In the genomic region with DNA sequence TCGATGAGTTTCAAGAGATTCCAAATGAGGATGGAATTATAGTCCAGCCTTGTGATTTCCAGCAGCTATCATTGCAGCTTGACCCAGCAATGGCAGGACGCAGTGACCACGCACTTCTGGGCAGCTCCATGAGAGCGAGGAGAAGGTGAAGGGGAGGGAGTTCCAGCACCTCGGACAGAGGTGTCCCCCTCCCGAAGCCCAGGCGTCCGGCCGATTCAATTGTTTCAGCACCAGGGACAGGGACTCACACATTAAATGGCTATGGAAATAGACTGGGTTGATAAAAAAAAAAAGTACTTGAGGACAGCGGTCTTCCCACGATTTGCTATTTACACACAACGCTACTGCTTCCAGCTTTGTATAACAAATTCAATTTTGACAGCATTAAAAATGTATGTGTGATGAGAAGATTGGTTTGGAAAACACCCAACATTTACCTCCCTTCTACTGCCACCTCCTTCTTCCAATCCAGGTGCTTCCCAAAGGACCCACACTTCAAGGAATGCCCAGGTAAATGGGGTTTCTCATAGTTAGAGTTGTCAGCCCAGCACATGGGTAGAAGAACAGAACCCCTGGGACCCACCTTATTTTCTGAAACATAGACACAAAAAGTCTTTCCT, we compare ENCODE assay signal across 9 cellular contexts.
DNase-seq lines count a peak whose midpoint lies in the region; ATAC-seq, FAIRE-seq and TF ChIP-seq lines count a peak whose summit lies in the region.
"Had no signal": no experiment of that assay in that cellular context is flagged by ENCODE, and none has a peak within 500 bp of the region (broad histone marks: within the 10 kb centered on the region; RNA-seq: fewer than 3 reads in every experiment).

No MANE protein-coding gene starts in this region.

- no peak for TF ChIP-seq RAD21 in GM12878 (IDR thresholded peaks at IDR 0.05; ENCODE audit: insufficient read depth, low read depth, low read length)

- in situ Hi-C loops in GM12878 (cut with MboI), result no loop called here

- POLR2A ChIA-PET in GM12878 (lab: Charles Lee), result no interaction called here

- H3K79me2 ChIP-seq in GM12878 (ENCODE audit: control insufficient read depth, insufficient read depth, low read length), result no peaks in the 10 kb centered on the region

- H3K27ac ChIP-seq in GM12878 (ENCODE audit: control insufficient read depth, insufficient read depth) (no peak overlapping the region), thyroid gland (no peak overlapping the region)
- H3K27ac ChIP-seq: dorsolateral prefrontal cortex had no signal

- TF ChIP-seq POLR2A in GM12878 (IDR thresholded peaks at IDR 0.05; ENCODE audit: low read depth, low read length), result no peak
- no peak for TF ChIP-seq POLR2A in thyroid gland (IDR thresholded peaks at IDR 0.05)

- CTCF ChIA-PET in GM12878 (lab: Yijun Ruan, JAX), result interaction anchor here (0.6 kb wide), 1 partner anchor 38 kb away, joined by 3 read pairs; no protein-coding TSS in a partner anchor

- H3K4me2 ChIP-seq in GM12878 (ENCODE audit: control insufficient read depth, insufficient read depth), result no peak overlapping the region

- ATAC-seq in GM12878 (no peak), GM18868 (IDR thresholded peaks at IDR 0.05; ENCODE audit: unreplicated experiment) (no peak), GM19467 (IDR thresholded peaks at IDR 0.05; ENCODE audit: unreplicated experiment) (no peak)

- H3K36me3 ChIP-seq in GM12878 (ENCODE audit: control insufficient read depth in 2 of 2, insufficient read depth in 2 of 2, low read length in 1 of 2) (no peaks in the 10 kb centered on the region), thyroid gland (no peaks in the 10 kb centered on the region)

- no peak for TF ChIP-seq CTCF in GM12878 (IDR thresholded peaks at IDR 0.05 in 2 of 3, conservative IDR thresholded peaks at IDR 0.05 in 1 of 3; ENCODE audit: control insufficient read depth in 2 of 3, extremely low read depth in 1 of 3, insufficient read depth in 1 of 3, low read depth in 3 of 3, low read length in 3 of 3)
- TF ChIP-seq CTCF in thyroid gland (IDR thresholded peaks at IDR 0.05), result no peak

- no peaks in the 10 kb centered on the region; the same call in 1 of the 2 replicates for H4K20me1 ChIP-seq in GM12878 (ENCODE audit: control insufficient read depth, insufficient read depth)

- 9% methylated on average over 12 of the region's 12 CpGs for WGBS in GM12878 (ENCODE audit: insufficient coverage, insufficient replicate concordance, low lambda C conversion rate, missing lambda C conversion rate)
- 11 to 15% methylated on average over 12 of the region's 12 CpGs for WGBS in thyroid gland, 2 donors

- H3K9me3 ChIP-seq in GM12878 (replicated peaks; ENCODE audit: control insufficient read depth, insufficient read depth, low read length) (no peaks in the 10 kb centered on the region), thyroid gland (no peaks in the 10 kb centered on the region)

- BruUV-seq in GM12878 (replicated peaks; lab: Mats Ljungman, UMichigan), result no TSS peak

- no peak overlapping the region for H3K4me3 ChIP-seq in GM12878
- H3K4me3 ChIP-seq in thyroid gland (replicated peaks in 1 of 3), result no peak overlapping the region
- H3K4me3 ChIP-seq: dorsolateral prefrontal cortex had no signal

- intact Hi-C loops in GM12878 (cut with micrococcal nuclease; ENCODE audit: unreplicated experiment), result no loop called here
- intact Hi-C loops in thyroid gland (cut with DNase I), result no loop called here

- H2AFZ ChIP-seq in GM12878 (ENCODE audit: control insufficient read depth, low read depth, low read length), result no peak overlapping the region

- H3K27me3 ChIP-seq in GM12878 (replicated peaks in 1 of 2; ENCODE audit: control insufficient read depth in 2 of 2, insufficient read depth in 2 of 2, low read length in 1 of 2) (no peaks in the 10 kb centered on the region; a peak in 2 of 4 replicates), thyroid gland (no peaks in the 10 kb centered on the region)

- FAIRE-seq in GM12878 (lab: Jason Lieb, UNC), result no peak

- SMC1A ChIA-PET in GM12878 (lab: Charles Lee; ENCODE audit: uncharacterized antibody, unreplicated experiment), result interaction anchor here (0.6 kb wide), 1 partner anchor 86 kb away, joined by 3 read pairs; no protein-coding TSS in a partner anchor

- TF ChIP-seq EP300 in GM12878 (IDR thresholded peaks at IDR 0.05; ENCODE audit: borderline replicate concordance in 1 of 2, control insufficient read depth in 1 of 2, low read depth in 2 of 2, low read length in 2 of 2), result no peak

- no peak overlapping the region for H3K9ac ChIP-seq in GM12878 (ENCODE audit: control insufficient read depth, insufficient read depth, low read length)

- H3K4me1 ChIP-seq in GM12878 (ENCODE audit: control insufficient read depth, insufficient read depth, low read length), result no peaks in the 10 kb centered on the region
- H3K4me1 ChIP-seq in thyroid gland, result no peaks in the 10 kb centered on the region

- DNase-seq in EL (peak; percentile 68), NAMALWA (ENCODE audit: low spot score) (peak; percentile 66), GM12878 (ENCODE audit: low read depth, low spot score) (no peak), kidney glomerular epithelial cell (lab: John Stamatoyannopoulos, UW) (peak; percentile 23), thyroid gland (peak; percentile 55 to 79)
- no peak for DNase-seq in effector CD4-positive, alpha-beta T cell

- RAD21 ChIA-PET in GM12878 (lab: Charles Lee; ENCODE audit: unreplicated experiment), result no interaction called here

TF ChIP-seq in GM12878, 131 proteins besides CTCF, POLR2A, EP300 and RAD21:
- TF ChIP-seq, protein P1, sequence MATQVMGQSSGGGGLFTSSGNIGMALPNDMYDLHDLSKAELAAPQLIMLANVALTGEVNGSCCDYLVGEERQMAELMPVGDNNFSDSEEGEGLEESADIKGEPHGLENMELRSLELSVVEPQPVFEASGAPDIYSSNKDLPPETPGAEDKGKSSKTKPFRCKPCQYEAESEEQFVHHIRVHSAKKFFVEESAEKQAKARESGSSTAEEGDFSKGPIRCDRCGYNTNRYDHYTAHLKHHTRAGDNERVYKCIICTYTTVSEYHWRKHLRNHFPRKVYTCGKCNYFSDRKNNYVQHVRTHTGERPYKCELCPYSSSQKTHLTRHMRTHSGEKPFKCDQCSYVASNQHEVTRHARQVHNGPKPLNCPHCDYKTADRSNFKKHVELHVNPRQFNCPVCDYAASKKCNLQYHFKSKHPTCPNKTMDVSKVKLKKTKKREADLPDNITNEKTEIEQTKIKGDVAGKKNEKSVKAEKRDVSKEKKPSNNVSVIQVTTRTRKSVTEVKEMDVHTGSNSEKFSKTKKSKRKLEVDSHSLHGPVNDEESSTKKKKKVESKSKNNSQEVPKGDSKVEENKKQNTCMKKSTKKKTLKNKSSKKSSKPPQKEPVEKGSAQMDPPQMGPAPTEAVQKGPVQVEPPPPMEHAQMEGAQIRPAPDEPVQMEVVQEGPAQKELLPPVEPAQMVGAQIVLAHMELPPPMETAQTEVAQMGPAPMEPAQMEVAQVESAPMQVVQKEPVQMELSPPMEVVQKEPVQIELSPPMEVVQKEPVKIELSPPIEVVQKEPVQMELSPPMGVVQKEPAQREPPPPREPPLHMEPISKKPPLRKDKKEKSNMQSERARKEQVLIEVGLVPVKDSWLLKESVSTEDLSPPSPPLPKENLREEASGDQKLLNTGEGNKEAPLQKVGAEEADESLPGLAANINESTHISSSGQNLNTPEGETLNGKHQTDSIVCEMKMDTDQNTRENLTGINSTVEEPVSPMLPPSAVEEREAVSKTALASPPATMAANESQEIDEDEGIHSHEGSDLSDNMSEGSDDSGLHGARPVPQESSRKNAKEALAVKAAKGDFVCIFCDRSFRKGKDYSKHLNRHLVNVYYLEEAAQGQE (IDR thresholded peaks at IDR 0.05; ENCODE audit: low read depth, low read length), result peak; percentile 96
- no peak for TF ChIP-seq NRF1 (conservative IDR thresholded peaks at IDR 0.05; ENCODE audit: low read depth, low read length)

Comparison
In these comparisons a context has a peak if more than half of its experiments do, and no peak if none do; other contexts are left out.
1. DNase-seq: peak in EL (single experiment), NAMALWA (single experiment), kidney glomerular epithelial cell (single experiment) and thyroid gland (2 of 2); none in GM12878 (single experiment) and effector CD4-positive, alpha-beta T cell (single experiment).